8 cellular contexts compared by ENCODE assay signal in genomic region chr11:82899191-82899820, GRCh38. TPM values are rescaled to one million over a fixed set of nuclear protein-coding genes. Genes with fewer than 3 reads are reported as not detected.
DNase-seq lines count a peak whose midpoint lies in the region; ATAC-seq and TF ChIP-seq lines count a peak whose summit lies in the region.

No MANE protein-coding gene starts in this region.

- BruUV-seq in HCT116 (replicated peaks; lab: Mats Ljungman, UMichigan) = no TSS peak

- H2AFZ ChIP-seq in HCT116 (ENCODE audit: low read depth, low read length, poor library complexity, severe bottlenecking) = no peak overlapping the region

- no peaks in the 10 kb centered on the region for H3K36me3 ChIP-seq in HCT116 (ENCODE audit: control insufficient read depth in 1 of 2, insufficient read depth in 2 of 2, low read length in 2 of 2)
- H3K36me3 ChIP-seq in iPS DF 6.9 (ENCODE audit: control insufficient read depth, insufficient read depth, low read length) = no peaks in the 10 kb centered on the region
- no peaks in the 10 kb centered on the region for H3K36me3 ChIP-seq in stomach smooth muscle (ENCODE audit: control insufficient read depth in 2 of 2, insufficient read depth in 2 of 2, low read length in 2 of 2)

- no peak for TF ChIP-seq POLR2A in HCT116 (IDR thresholded peaks at IDR 0.05; ENCODE audit: borderline replicate concordance, extremely low read depth, insufficient read depth, insufficient read length)

- ATAC-seq in HCT116 = no peak
- no peak for ATAC-seq in HG03139 (IDR thresholded peaks at IDR 0.05; ENCODE audit: unreplicated experiment)
- no peak for ATAC-seq in HG02852 (IDR thresholded peaks at IDR 0.05; ENCODE audit: unreplicated experiment)

- POLR2A ChIA-PET in HCT116 (lab: Charles Lee) = no interaction called here

- H3K4me1 ChIP-seq in HCT116 (ENCODE audit: control insufficient read depth in 1 of 2, insufficient read depth in 2 of 2, low read length in 2 of 2) = peaks cover 10 to 24% of the 10 kb centered on the region in 2 experiments; a peak in 3 of 4 replicates
- no peaks in the 10 kb centered on the region for H3K4me1 ChIP-seq in iPS DF 6.9 (ENCODE audit: control insufficient read depth, insufficient read depth, low read length)
- H3K4me1 ChIP-seq in stomach smooth muscle (ENCODE audit: control insufficient read depth, insufficient read depth, low read length) = peaks cover 13% of the 10 kb centered on the region

- H3K79me2 ChIP-seq in HCT116 (ENCODE audit: insufficient read depth, low read length) = peaks cover 44% of the 10 kb centered on the region

- peaks cover 6% of the 10 kb centered on the region; the same call in 1 of the 2 replicates for H4K20me1 ChIP-seq in HCT116 (ENCODE audit: insufficient read depth)

- no CpG with 5 or more reads among the region's 3 CpGs for whole genome bisulfite sequencing in iPS DF 6.9 (ENCODE audit: insufficient coverage, insufficient read length)

- H3K9me2 ChIP-seq in HCT116 (ENCODE audit: insufficient read depth) = no peaks in the 10 kb centered on the region

- H3K4me3 ChIP-seq in AG09309 (ENCODE audit: control insufficient read depth, low read depth, low read length) = peak overlapping the region; percentile 84
- peak overlapping the region; percentile 55 to 96 for H3K4me3 ChIP-seq in HCT116 (replicated peaks in 1 of 2; ENCODE audit: low read depth in 1 of 2, low read length in 2 of 2)
- H3K4me3 ChIP-seq in WI38 (ENCODE audit: low read depth, low read length) = peak overlapping the region; percentile 71
- peak overlapping the region; percentile 19; the same call in 1 of the 2 replicates for H3K4me3 ChIP-seq in iPS DF 6.9 (ENCODE audit: low read length)
- peak overlapping the region; percentile 76 to 92 for H3K4me3 ChIP-seq in stomach smooth muscle (ENCODE audit: low read length in 2 of 2)

- TF ChIP-seq RAD21 in HCT116 (IDR thresholded peaks at IDR 0.05; ENCODE audit: low read depth) = no peak

- no peak for DNase-seq in AG09309 (ENCODE audit: low read depth)
- DNase-seq in HCT116 (ENCODE audit: low read depth, low spot score) = no peak
- DNase-seq in iPS DF 6.9 (ENCODE audit: low read depth, low spot score) = no peak
- DNase-seq in NCI-H1048 (lab: John Stamatoyannopoulos, UW) = no peak

- H3K9me3 ChIP-seq in HCT116 (ENCODE audit: control insufficient read depth in 1 of 2, insufficient read depth in 1 of 2, low read depth in 1 of 2, low read length in 2 of 2) (no peaks in the 10 kb centered on the region), iPS DF 6.9 (ENCODE audit: control insufficient read depth, insufficient read depth, low read length) (no peaks in the 10 kb centered on the region), stomach smooth muscle (ENCODE audit: control insufficient read depth in 2 of 2, low read length in 2 of 2) (no peaks in the 10 kb centered on the region)

- intact Hi-C loops in HCT116 (cut with micrococcal nuclease) = no loop called here

- CTCF ChIA-PET in HCT116 (lab: Charles Lee) = interaction anchor here (1.0 to 2.7 kb wide), 2 partner anchors 31 to 39 kb away, joined by 3 to 14 read pairs; no protein-coding TSS in a partner anchor

- no peak for TF ChIP-seq CTCF in AG09309 (IDR thresholded peaks at IDR 0.05; ENCODE audit: control insufficient read depth, insufficient read depth, low read depth, low read length, missing control alignments)
- TF ChIP-seq CTCF in HCT116 (IDR thresholded peaks at IDR 0.05 in 2 of 3, conservative IDR thresholded peaks at IDR 0.05 in 1 of 3; ENCODE audit: borderline replicate concordance in 1 of 3, insufficient read depth in 1 of 3, low read depth in 2 of 3, low read length in 2 of 3) = no peak
- no peak for TF ChIP-seq CTCF in WI38 (IDR thresholded peaks at IDR 0.05; ENCODE audit: low read depth, low read length)

- H3K9ac ChIP-seq in HCT116 (ENCODE audit: low read length) (peak overlapping the region; percentile 84), stomach smooth muscle (ENCODE audit: low read length in 2 of 2) (peak overlapping the region; percentile 92 to 93)

- RAD21 ChIA-PET in HCT116 (lab: Charles Lee; ENCODE audit: low non-redundant PET in 1 of 2, low total read pairs in 2 of 2, uncharacterized antibody in 2 of 2, unreplicated experiment in 2 of 2) = no interaction called here

- H3K27ac ChIP-seq in HCT116 (ENCODE audit: low read depth, low read length) (no peak overlapping the region; the same call in 1 of the 2 replicates), iPS DF 6.9 (ENCODE audit: low read length) (no peak overlapping the region), stomach smooth muscle (ENCODE audit: low read length) (peak overlapping the region; percentile 81)

- H3K27me3 ChIP-seq in HCT116 (ENCODE audit: insufficient read depth, low read length) = no peaks in the 10 kb centered on the region
- no peaks in the 10 kb centered on the region for H3K27me3 ChIP-seq in iPS DF 6.9 (ENCODE audit: control insufficient read depth, insufficient read depth, low read length)
- no peaks in the 10 kb centered on the region for H3K27me3 ChIP-seq in stomach smooth muscle (ENCODE audit: control insufficient read depth in 1 of 2, insufficient read depth in 2 of 2, low read length in 2 of 2)

- H3K4me2 ChIP-seq in HCT116 (ENCODE audit: low read length) = peak overlapping the region; percentile 96

TF ChIP-seq in HCT116, 20 proteins besides CTCF, POLR2A, EP300 and RAD21:
- TF ChIP-seq CEBPB (IDR thresholded peaks at IDR 0.05; ENCODE audit: low read depth) (no peak), EZH2 (IDR thresholded peaks at IDR 0.05) (no peak), JUND (IDR thresholded peaks at IDR 0.05) (no peak), SRF (IDR thresholded peaks at IDR 0.05; ENCODE audit: low read depth) (no peak), SP1 (IDR thresholded peaks at IDR 0.05; ENCODE audit: low read depth) (no peak), EZH2phosphoT487 (IDR thresholded peaks at IDR 0.05; ENCODE audit: borderline replicate concordance) (no peak), ATF3 (IDR thresholded peaks at IDR 0.05) (no peak), SIN3A (IDR thresholded peaks at IDR 0.05; ENCODE audit: low read depth) (no peak), ZBTB33 (IDR thresholded peaks at IDR 0.05; ENCODE audit: extremely low read depth, insufficient replicate concordance, low read length) (no peak)

RNA-seq across cellular contexts. Expression of gene PRCP, which starts 0.9 kb away (rescaled TPM):
- 50.0 TPM for total RNA-seq in HCT116 (2021; ENCODE audit: unreplicated experiment)
- 33.0 and 34.7 TPM in 2 replicates for polyA plus RNA-seq in HCT116 (2012)

RNA-seq across cellular contexts. Expression of gene DDIAS, which starts 2.2 kb away (rescaled TPM):
- 17.1 TPM for total RNA-seq in HCT116 (2021; ENCODE audit: unreplicated experiment)
- polyA plus RNA-seq in HCT116 (2012) = 9.9 TPM in 2 replicates

Comparison
In these comparisons a context has a peak if more than half of its experiments do, and no peak if none do; other contexts are left out.
1. H3K4me3 ChIP-seq: peak in every context shown above with its lines; median percentile 84 in AG09309; 84 in stomach smooth muscle; 76 in HCT116; 71 in WI38; 19 in iPS DF 6.9.